ENCODE assay signal across 11 cellular contexts in the genomic region with DNA sequence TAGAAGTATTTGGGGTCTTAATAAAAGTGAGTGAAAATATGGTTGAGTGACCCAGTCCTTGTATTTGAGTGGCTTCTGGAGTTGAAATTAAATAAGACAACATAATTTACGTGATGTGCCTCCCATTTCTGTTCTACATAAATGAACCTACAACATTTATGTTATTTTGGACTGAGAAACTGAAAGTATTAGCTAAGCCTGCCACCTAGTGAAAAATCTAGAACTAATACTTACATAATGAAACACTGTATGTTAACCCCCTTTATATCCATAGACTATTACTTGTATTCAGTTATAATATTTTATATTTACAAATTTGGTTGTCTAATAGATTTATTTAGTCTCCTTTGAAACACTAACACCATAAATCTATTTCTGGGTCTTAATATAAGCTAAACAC.
DNase-seq lines count a peak whose midpoint lies in the region; ATAC-seq, FAIRE-seq and TF ChIP-seq lines count a peak whose summit lies in the region.
"Had no signal": no experiment of that assay in that cellular context is flagged by ENCODE, and none has a peak within 500 bp of the region (broad histone marks: within the 10 kb centered on the region; RNA-seq: fewer than 3 reads in every experiment).

No MANE protein-coding gene starts in this region.

- peak; percentile 74 for FAIRE-seq in endometrium (lab: Jason Lieb, UNC)
- FAIRE-seq: keratinocyte had no signal

- H3K4me1 Mint-ChIP-seq in CD8-positive, alpha-beta T cell (ENCODE audit: low read depth): no peaks in the 10 kb centered on the region

- no peaks in the 10 kb centered on the region for H3K27me3 ChIP-seq in psoas muscle (ENCODE audit: insufficient read depth in 3 of 3, low read length in 2 of 3)
- no peaks in the 10 kb centered on the region for H3K27me3 ChIP-seq in CD8-positive, alpha-beta T cell (ENCODE audit: insufficient read depth, low read length)

- intact Hi-C loops in psoas muscle (cut with DNase I): no loop called here
- intact Hi-C loops in CD8-positive, alpha-beta T cell (cut with DNase I, micrococcal nuclease): no loop called here

- H3K4me1 ChIP-seq in psoas muscle: no peaks in the 10 kb centered on the region
- H3K4me1 ChIP-seq in CD8-positive, alpha-beta T cell (ENCODE audit: insufficient read depth, low read length): no peaks in the 10 kb centered on the region

- no peak overlapping the region for H3K27ac Mint-ChIP-seq in CD8-positive, alpha-beta T cell
- H3K27ac Mint-ChIP-seq: stimulated activated naive CD8-positive, alpha-beta T cell treated with anti-CD3 and anti-CD28 coated beads, Interleukin-15, Interleukin-2, amounts not matched to agents 100 ng/mL and 50 ng/mL, for 24 hours; T-helper 1 cell treated with Interleukin-12 subunit alpha and Interleukin-12 subunit beta and Interleukin-4 antibody, amounts not matched to agents 30 μg/mL and 1 μg/mL, for 36 hours had no signal

- ATAC-seq in GM21381 (IDR thresholded peaks at IDR 0.05; ENCODE audit: unreplicated experiment): peak; percentile 64
- ATAC-seq in psoas muscle: no peak
- ATAC-seq in CD8-positive, alpha-beta T cell: no peak

- no peaks in the 10 kb centered on the region for H3K27me3 Mint-ChIP-seq in CD8-positive, alpha-beta T cell (ENCODE audit: low read depth)
- H3K27me3 Mint-ChIP-seq: stimulated activated naive CD8-positive, alpha-beta T cell treated with anti-CD3 and anti-CD28 coated beads, Interleukin-15, Interleukin-2, amounts not matched to agents 100 ng/mL and 50 ng/mL, for 24 hours had no signal

- peak; percentile 3 for DNase-seq in AG08396 (ENCODE audit: low spot score)
- peak; percentile 17 for DNase-seq in NCI-H345 (lab: John Stamatoyannopoulos, UW)
- DNase-seq in T-helper 9 cell: no peak
- DNase-seq in psoas muscle: no peak
- no peak for DNase-seq in CD8-positive, alpha-beta T cell
- DNase-seq in activated naive CD4-positive, alpha-beta T cell treated with Interleukin-2 at 50 U/mL for 16 hours: no peak

- H3K36me3 Mint-ChIP-seq in CD8-positive, alpha-beta T cell: no peaks in the 10 kb centered on the region

- no peak for TF ChIP-seq CTCF in psoas muscle (IDR thresholded peaks at IDR 0.05)
- TF ChIP-seq CTCF in CD8-positive, alpha-beta T cell (IDR thresholded peaks at IDR 0.05): no peak

- H3K9me3 Mint-ChIP-seq in CD8-positive, alpha-beta T cell: no peaks in the 10 kb centered on the region
- H3K9me3 Mint-ChIP-seq: stimulated activated naive CD8-positive, alpha-beta T cell treated with anti-CD3 and anti-CD28 coated beads, Interleukin-15, Interleukin-2, amounts not matched to agents 100 ng/mL and 50 ng/mL, for 24 hours; T-helper 1 cell treated with Interleukin-12 subunit alpha and Interleukin-12 subunit beta and Interleukin-4 antibody, amounts not matched to agents 30 μg/mL and 1 μg/mL, for 36 hours had no signal

- no peak overlapping the region for H3K4me3 ChIP-seq in psoas muscle
- no peak overlapping the region for H3K4me3 ChIP-seq in CD8-positive, alpha-beta T cell (ENCODE audit: low read depth, low read length)

- WGBS in psoas muscle, 3 donors: 71 to 86% (median 81%) methylated on average over 1 of the region's 1 CpG

- H3K9me3 ChIP-seq in psoas muscle: no peaks in the 10 kb centered on the region
- no peaks in the 10 kb centered on the region for H3K9me3 ChIP-seq in CD8-positive, alpha-beta T cell (ENCODE audit: low read length)

- no peak overlapping the region for H3K4me3 Mint-ChIP-seq in CD8-positive, alpha-beta T cell
- H3K4me3 Mint-ChIP-seq: stimulated activated naive CD8-positive, alpha-beta T cell treated with anti-CD3 and anti-CD28 coated beads, Interleukin-15, Interleukin-2, amounts not matched to agents 100 ng/mL and 50 ng/mL, for 24 hours; T-helper 1 cell treated with Interleukin-12 subunit alpha and Interleukin-12 subunit beta and Interleukin-4 antibody, amounts not matched to agents 30 μg/mL and 1 μg/mL, for 36 hours had no signal

- CTCF ChIA-PET in CD8-positive, alpha-beta T cell (lab: Charles Lee): interaction anchor here (1.2 kb wide), 1 partner anchor 9 kb away, joined by 3 read pairs; no protein-coding TSS in a partner anchor

- POLR2A ChIA-PET in CD8-positive, alpha-beta T cell (lab: Charles Lee): no interaction called here

- H3K36me3 ChIP-seq in psoas muscle (ENCODE audit: insufficient read depth in 1 of 2, low read depth in 1 of 2): no peaks in the 10 kb centered on the region
- no peaks in the 10 kb centered on the region for H3K36me3 ChIP-seq in CD8-positive, alpha-beta T cell (ENCODE audit: insufficient read depth, low read length)

- no peak overlapping the region for H3K27ac ChIP-seq in psoas muscle
- H3K27ac ChIP-seq in CD8-positive, alpha-beta T cell (ENCODE audit: low read depth, low read length): no peak overlapping the region

Comparison
In these comparisons a context has a peak if more than half of its experiments do, and no peak if none do; other contexts are left out.
1. DNase-seq: peak in AG08396 (single experiment) and NCI-H345 (single experiment); none in T-helper 9 cell (single experiment), psoas muscle (0 of 2), CD8-positive, alpha-beta T cell (0 of 7) and activated naive CD4-positive, alpha-beta T cell treated with Interleukin-2 at 50 U/mL for 16 hours (single experiment).